18 cellular contexts compared by ENCODE assay signal in genomic region chr5:172342907-172343306, GRCh38.
"Had no signal": no experiment of that assay in that cellular context is flagged by ENCODE, and none has a peak within 500 bp of the region (broad histone marks: within the 10 kb centered on the region; RNA-seq: fewer than 3 reads in every experiment).

No MANE protein-coding gene starts in this region.

- H3K4me1 ChIP-seq: foreskin keratinocyte, parathyroid adenoma, thyroid gland had no signal

- ATAC-seq: foreskin keratinocyte; heart left ventricle; left colon; naive thymus-derived CD8-positive, alpha-beta T cell; stimulated activated naive B cell treated with anti-CD40 and anti-IgM and Interleukin-4, amounts not matched to agents 10 μg/mL and 1 μg/mL and 100 μg/mL, for 72 hours had no signal

- H3K27ac Mint-ChIP-seq: activated naive CD8-positive, alpha-beta T cell treated with anti-CD3 and anti-CD28 coated beads, Interleukin-2, amount 10 ng/mL, durations not matched to agents 7 days and 5 days; activated T-helper 1 cell treated with anti-CD3 and anti-CD28 coated beads, Interleukin-12 subunit alpha, Interleukin-12 subunit beta, Interleukin-2, Interleukin-4 antibody, amounts not matched to agents 30 ng/mL and 10 ng/mL and 1 ng/mL, durations not matched to agents 14 hours and 24 hours and 36 hours; immature natural killer cell; stimulated activated naive B cell treated with anti-CD40 and anti-IgM and Interleukin-4, amounts not matched to agents 10 μg/mL and 1 μg/mL and 100 μg/mL, for 72 hours had no signal

- H2AFZ ChIP-seq: parathyroid adenoma had no signal

- H3K27ac ChIP-seq: foreskin keratinocyte, heart left ventricle, neutrophil, parathyroid adenoma, thyroid gland had no signal

- H3K36me3 Mint-ChIP-seq: activated naive CD8-positive, alpha-beta T cell treated with anti-CD3 and anti-CD28 coated beads, Interleukin-2, amount 10 ng/mL, durations not matched to agents 7 days and 5 days; immature natural killer cell; naive thymus-derived CD8-positive, alpha-beta T cell; stimulated activated naive B cell treated with anti-CD40 and anti-IgM and Interleukin-4, amounts not matched to agents 10 μg/mL and 1 μg/mL and 100 μg/mL, for 72 hours had no signal

- DNase-seq: activated CD4-positive, CD25-positive, alpha-beta regulatory T cell treated with anti-CD3 and anti-CD28 coated beads, Interleukin-2, amount 50 U/mL, for 72 hours; activated naive CD4-positive, alpha-beta T cell; activated naive CD8-positive, alpha-beta T cell treated with anti-CD3 and anti-CD28 coated beads, Interleukin-2, amount 10 ng/mL, durations not matched to agents 7 days and 5 days; anterior cingulate cortex; cerebellar nuclear complex; effector CD8-positive, alpha-beta T cell; foreskin keratinocyte; heart left ventricle; immature natural killer cell; left colon; naive thymus-derived CD8-positive, alpha-beta T cell; stimulated activated CD4-positive, alpha-beta T cell treated with anti-CD3 and anti-CD28 coated beads, Interleukin-4, amount 100 ng/mL, for 1 hour; stimulated activated naive B cell treated with anti-CD40 and anti-IgM and Interleukin-4, amounts not matched to agents 10 μg/mL and 1 μg/mL and 100 μg/mL, for 72 hours; T1000; thyroid gland had no signal

- H3K9me3 Mint-ChIP-seq: activated naive CD8-positive, alpha-beta T cell treated with anti-CD3 and anti-CD28 coated beads, Interleukin-2, amount 10 ng/mL, durations not matched to agents 7 days and 5 days; activated T-helper 1 cell treated with anti-CD3 and anti-CD28 coated beads, Interleukin-12 subunit alpha, Interleukin-12 subunit beta, Interleukin-2, Interleukin-4 antibody, amounts not matched to agents 30 ng/mL and 10 ng/mL and 1 ng/mL, durations not matched to agents 14 hours and 24 hours and 36 hours; immature natural killer cell; naive thymus-derived CD8-positive, alpha-beta T cell; stimulated activated naive B cell treated with anti-CD40 and anti-IgM and Interleukin-4, amounts not matched to agents 10 μg/mL and 1 μg/mL and 100 μg/mL, for 72 hours had no signal

- H3K4me3 ChIP-seq: heart left ventricle, thyroid gland had no signal

- H3K4me3 Mint-ChIP-seq: activated naive CD8-positive, alpha-beta T cell treated with anti-CD3 and anti-CD28 coated beads, Interleukin-2, amount 10 ng/mL, durations not matched to agents 7 days and 5 days; activated T-helper 1 cell treated with anti-CD3 and anti-CD28 coated beads, Interleukin-12 subunit alpha, Interleukin-12 subunit beta, Interleukin-2, Interleukin-4 antibody, amounts not matched to agents 30 ng/mL and 10 ng/mL and 1 ng/mL, durations not matched to agents 14 hours and 24 hours and 36 hours; immature natural killer cell; naive thymus-derived CD8-positive, alpha-beta T cell; stimulated activated naive B cell treated with anti-CD40 and anti-IgM and Interleukin-4, amounts not matched to agents 10 μg/mL and 1 μg/mL and 100 μg/mL, for 72 hours had no signal

- H3K4me1 Mint-ChIP-seq: activated naive CD8-positive, alpha-beta T cell treated with anti-CD3 and anti-CD28 coated beads, Interleukin-2, amount 10 ng/mL, durations not matched to agents 7 days and 5 days; immature natural killer cell; stimulated activated naive B cell treated with anti-CD40 and anti-IgM and Interleukin-4, amounts not matched to agents 10 μg/mL and 1 μg/mL and 100 μg/mL, for 72 hours had no signal

- H3K27me3 ChIP-seq: foreskin keratinocyte, heart left ventricle, neutrophil, thyroid gland had no signal

- H3K36me3 ChIP-seq: neutrophil had no signal

- H3K9ac ChIP-seq: parathyroid adenoma had no signal

- H3K79me2 ChIP-seq: parathyroid adenoma had no signal

- H3K9me3 ChIP-seq: heart left ventricle, neutrophil, thyroid gland had no signal
